In the genomic region with DNA sequence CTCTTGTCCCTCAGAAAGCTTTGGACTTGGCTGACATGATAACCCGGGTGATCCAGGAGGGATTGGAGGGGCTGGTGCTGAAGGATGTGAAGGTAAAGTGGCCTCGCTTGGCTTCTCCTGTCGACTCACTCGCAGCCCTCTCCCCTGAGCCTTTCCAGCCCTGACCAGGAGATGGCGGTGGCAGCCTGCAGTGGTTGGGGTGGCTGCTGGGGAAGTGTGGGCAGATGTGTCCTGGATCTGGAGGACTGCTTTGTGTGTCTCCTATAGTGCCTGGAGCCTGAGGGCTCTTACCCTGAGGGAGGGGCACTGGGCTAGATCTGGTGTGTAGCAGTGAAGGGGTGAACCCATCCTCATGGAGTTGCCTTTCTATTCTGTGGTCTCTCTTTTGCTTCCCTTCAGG, we compare ENCODE assay signal across 8 cellular contexts. TPM values are rescaled to one million over a fixed set of nuclear protein-coding genes. Genes with fewer than 3 reads are reported as not detected.
DNase-seq lines count a peak whose midpoint lies in the region; ATAC-seq and TF ChIP-seq lines count a peak whose summit lies in the region.

No MANE protein-coding gene starts in this region.

- H3K9me3 Mint-ChIP-seq in endodermal cell, result no peaks in the 10 kb centered on the region

- peak; percentile 81 for DNase-seq in NCI-H69 (lab: John Stamatoyannopoulos, UW)
- DNase-seq in activated CD8-positive, alpha-beta memory T cell treated with anti-CD3 and anti-CD28 coated beads, Interleukin-2, amount 50 U/mL, for 1 hour (ENCODE audit: extremely low read depth), result peak; percentile 27
- peak; percentile 98 for DNase-seq in endodermal cell
- peak; percentile 29 for DNase-seq in middle frontal gyrus (ENCODE audit: extremely low spot score, low spot score)
- DNase-seq in stimulated activated CD8-positive, alpha-beta memory T cell treated with anti-CD3 and anti-CD28 coated beads, Interleukin-4, amount 100 ng/mL, for 1 hour (ENCODE audit: low read depth in 2 of 2, low spot score in 1 of 2), result peak; percentile 35 to 64

- H3K4me3 Mint-ChIP-seq in endodermal cell, result no peak overlapping the region

- H3K36me3 Mint-ChIP-seq in endodermal cell (ENCODE audit: low read depth), result peaks cover 88% of the 10 kb centered on the region

- H3K4me1 Mint-ChIP-seq in endodermal cell, result no peaks in the 10 kb centered on the region

- H3K9me3 ChIP-seq in endodermal cell (ENCODE audit: control insufficient read depth, low read length), result no peaks in the 10 kb centered on the region

- no peaks in the 10 kb centered on the region for H3K27me3 Mint-ChIP-seq in endodermal cell (ENCODE audit: insufficient read depth)

- ATAC-seq in GM21576 (IDR thresholded peaks at IDR 0.05; ENCODE audit: unreplicated experiment), result peak; percentile 60
- ATAC-seq in HG03039 (IDR thresholded peaks at IDR 0.05; ENCODE audit: unreplicated experiment), result no peak

- H3K4me1 ChIP-seq in endodermal cell (ENCODE audit: control insufficient read depth, insufficient read depth, low read length), result no peaks in the 10 kb centered on the region

- no peak overlapping the region for H3K9ac ChIP-seq in endodermal cell (ENCODE audit: extremely low read depth, low read length, poor library complexity, severe bottlenecking)

- TF ChIP-seq CTCF in C4-2B (conservative IDR thresholded peaks at IDR 0.05) (peak; percentile 64), endodermal cell (conservative IDR thresholded peaks at IDR 0.05) (peak; percentile 92)

- H3K36me3 ChIP-seq in endodermal cell (ENCODE audit: control insufficient read depth, insufficient read depth, low read length), result peaks cover 97% of the 10 kb centered on the region

- no peaks in the 10 kb centered on the region for H3K27me3 ChIP-seq in endodermal cell (ENCODE audit: control insufficient read depth, insufficient read depth, low read length, poor library complexity, severe bottlenecking)

- no peak overlapping the region for H3K4me3 ChIP-seq in endodermal cell (ENCODE audit: low read length)

- H3K27ac ChIP-seq in C4-2B (peak overlapping the region; percentile 91), endodermal cell (ENCODE audit: low read depth, low read length) (no peak overlapping the region)

- peak overlapping the region; percentile 75 for H3K27ac Mint-ChIP-seq in endodermal cell

- WGBS in endodermal cell (ENCODE audit: insufficient coverage in 1 of 2, insufficient read length in 1 of 2), 2 experiments, result 56 to 68% methylated on average over 3 to 5 of the region's 5 CpGs

RNA-seq across cellular contexts. Expression of gene LIG3, which starts 17.9 kb away (rescaled TPM):
- 100 to 1,000 TPM; 110 to 130 TPM for total RNA-seq in endodermal cell
- 73.1 TPM for polyA plus RNA-seq in endodermal cell (2013, experiment 1 of 2)
- polyA plus RNA-seq in endodermal cell (2013, experiment 2 of 2), result 55.9 TPM

RNA-seq across cellular contexts. Expression of gene ZNF830, which starts 36.9 kb away (rescaled TPM):
- 10 to 100 TPM; 18.5 to 23.3 TPM for total RNA-seq in endodermal cell
- polyA plus RNA-seq in endodermal cell (2013, experiment 1 of 2), result 12.4 TPM
- 8.3 TPM for polyA plus RNA-seq in endodermal cell (2013, experiment 2 of 2)

RNA-seq across cellular contexts. Expression of gene CCT6B, which starts 36.9 kb away (rescaled TPM):
- total RNA-seq in endodermal cell, result 1 to 10 TPM in 1 of 2 donors, under 1 TPM in 1; 0.88 to 2.8 TPM
- polyA plus RNA-seq in endodermal cell (2013, experiment 1 of 2), result 2.4 TPM
- polyA plus RNA-seq in endodermal cell (2013, experiment 2 of 2), result 1.9 TPM

Comparison
In these comparisons a context has a peak if more than half of its experiments do, and no peak if none do; other contexts are left out.
1. DNase-seq: peak in every context shown above with its lines; median percentile 98 in endodermal cell; 81 in NCI-H69; 50 in stimulated activated CD8-positive, alpha-beta memory T cell treated with anti-CD3 and anti-CD28 coated beads, Interleukin-4, amount 100 ng/mL, for 1 hour; 29 in middle frontal gyrus; 27 in activated CD8-positive, alpha-beta memory T cell treated with anti-CD3 and anti-CD28 coated beads, Interleukin-2, amount 50 U/mL, for 1 hour.